8 cellular contexts compared by ENCODE assay signal in genomic region chr2:224973112-224974016, GRCh38.
DNase-seq lines count a peak whose midpoint lies in the region; ATAC-seq and TF ChIP-seq lines count a peak whose summit lies in the region.
"Had no signal": no experiment of that assay in that cellular context is flagged by ENCODE, and none has a peak within 500 bp of the region (broad histone marks: within the 10 kb centered on the region; RNA-seq: fewer than 3 reads in every experiment).

No MANE protein-coding gene starts in this region.

- no peaks in the 10 kb centered on the region for H3K9me3 ChIP-seq in skeletal muscle tissue (ENCODE audit: control insufficient read depth in 3 of 3, low read length in 3 of 3)

- H3K9me3 Mint-ChIP-seq in chondrocyte (ENCODE audit: low read depth): no peaks in the 10 kb centered on the region

- no peak for TF ChIP-seq CTCF in chondrocyte (IDR thresholded peaks at IDR 0.05)

- intact Hi-C loops in left cardiac atrium (cut with DNase I): no loop called here

- H3K27ac ChIP-seq in skeletal muscle tissue (ENCODE audit: low read depth, low read length): peak overlapping the region; percentile 3

- peak overlapping the region; percentile 13 for H3K4me3 Mint-ChIP-seq in chondrocyte (ENCODE audit: unreplicated experiment)

- H3K4me1 Mint-ChIP-seq in chondrocyte (ENCODE audit: low read depth): peaks cover 58% of the 10 kb centered on the region

- no peaks in the 10 kb centered on the region for H3K27me3 Mint-ChIP-seq in chondrocyte (ENCODE audit: low read depth)

- H3K36me3 Mint-ChIP-seq in chondrocyte (ENCODE audit: low read depth): no peaks in the 10 kb centered on the region

- peak overlapping the region in 1 of 3 donors; percentile 48 for H3K9ac ChIP-seq in skeletal muscle tissue (ENCODE audit: low read depth in 1 of 3, low read length in 3 of 3)

- no peaks in the 10 kb centered on the region for H3K36me3 ChIP-seq in skeletal muscle tissue (ENCODE audit: control insufficient read depth in 3 of 3, insufficient read depth in 3 of 3, low read length in 3 of 3)

- peaks cover 4 to 7% (median 7%) of the 10 kb centered on the region in 3 donors for H3K4me1 ChIP-seq in skeletal muscle tissue (ENCODE audit: control insufficient read depth in 3 of 3, insufficient read depth in 3 of 3, low read length in 3 of 3)

- peak overlapping the region; percentile 84 for H3K27ac Mint-ChIP-seq in chondrocyte (ENCODE audit: unreplicated experiment)

- ATAC-seq in GM18907 (IDR thresholded peaks at IDR 0.05; ENCODE audit: unreplicated experiment) (peak; percentile 61), HG03469 (IDR thresholded peaks at IDR 0.05; ENCODE audit: unreplicated experiment) (peak; percentile 39), left cardiac atrium (no peak)
- ATAC-seq: HCT116 had no signal

- no peaks in the 10 kb centered on the region for H3K27me3 ChIP-seq in skeletal muscle tissue (ENCODE audit: control insufficient read depth in 3 of 3, insufficient read depth in 3 of 3, low read length in 3 of 3)

- peak overlapping the region in 2 of 3 donors; percentile 13 to 27 for H3K4me3 ChIP-seq in skeletal muscle tissue (ENCODE audit: low read length in 3 of 3)

- no peak for DNase-seq in chondrocyte (ENCODE audit: low spot score)
- no peak for DNase-seq in NCI-H187 treated with DMSO at 0.1 percent for 48 hours (lab: John Stamatoyannopoulos, UW)
- DNase-seq in iPS-NIHi7 (ENCODE audit: extremely low spot score): no peak
- DNase-seq in left cardiac atrium: no peak

Comparison
In these comparisons a context has a peak if more than half of its experiments do, and no peak if none do; other contexts are left out.
1. ATAC-seq: peak in GM18907 (single experiment) and HG03469 (single experiment); none in left cardiac atrium (0 of 2).